In genomic region chr1:177959793-177960515, GRCh38 we compare ENCODE assay signal across 8 cellular contexts. TPM values are rescaled to one million over a fixed set of nuclear protein-coding genes. Genes with fewer than 3 reads are reported as not detected.
DNase-seq lines count a peak whose midpoint lies in the region; ATAC-seq and TF ChIP-seq lines count a peak whose summit lies in the region.

No MANE protein-coding gene starts in this region.

- DNase-seq in GM10266 (ENCODE audit: extremely low spot score): no peak
- peak; percentile 56 to 68 for DNase-seq in NCI-H446 (lab: John Stamatoyannopoulos, UW)
- DNase-seq in dermis blood vessel endothelial cell: peak; percentile 51
- no peak for DNase-seq in neuronal stem cell (ENCODE audit: low spot score)
- DNase-seq in activated naive CD4-positive, alpha-beta T cell (lab: John Stamatoyannopoulos, UW): no peak
- DNase-seq in iPS-NIHi11 (ENCODE audit: low spot score): no peak

- no peak overlapping the region for H2BK15ac ChIP-seq in neuronal stem cell (ENCODE audit: low read length)

- peaks cover 2 to 11% of the 10 kb centered on the region in 2 donors for H3K4me1 ChIP-seq in neuronal stem cell (ENCODE audit: control insufficient read depth in 2 of 2, insufficient read depth in 1 of 2, low read depth in 1 of 2, low read length in 2 of 2)

- H3K36me3 ChIP-seq in neuronal stem cell (replicated peaks in 1 of 2; ENCODE audit: control insufficient read depth in 2 of 2, insufficient read depth in 2 of 2, low read length in 2 of 2): no peaks in the 10 kb centered on the region

- H3K27me3 ChIP-seq in neuronal stem cell (ENCODE audit: control insufficient read depth in 3 of 3, insufficient read depth in 3 of 3, low read depth in 1 of 3, low read length in 3 of 3): no peaks in the 10 kb centered on the region

- H2BK120ac ChIP-seq in neuronal stem cell (ENCODE audit: low read depth, low read length): no peak overlapping the region

- H2AK5ac ChIP-seq in neuronal stem cell (ENCODE audit: low read depth, low read length): no peak overlapping the region

- H3K14ac ChIP-seq in neuronal stem cell (ENCODE audit: low read length): no peak overlapping the region

- peak overlapping the region in 1 of 2 donors; percentile 0 for H3K4me3 ChIP-seq in neuronal stem cell (ENCODE audit: low read length in 2 of 2)

- no peak overlapping the region for H2BK5ac ChIP-seq in neuronal stem cell (ENCODE audit: low read length)

- H3K79me1 ChIP-seq in neuronal stem cell (ENCODE audit: low read depth, low read length): no peaks in the 10 kb centered on the region

- peak overlapping the region; percentile 63 for H2AFZ ChIP-seq in neuronal stem cell (ENCODE audit: low read length)

- ATAC-seq in GM18907 (IDR thresholded peaks at IDR 0.05; ENCODE audit: unreplicated experiment): no peak
- ATAC-seq in GM21381 (IDR thresholded peaks at IDR 0.05; ENCODE audit: unreplicated experiment): no peak

- no peak overlapping the region for H3K23ac ChIP-seq in neuronal stem cell (ENCODE audit: low read depth, low read length, poor library complexity)

- H4K8ac ChIP-seq in neuronal stem cell (ENCODE audit: low read depth, low read length): no peak overlapping the region

- H3K4me2 ChIP-seq in neuronal stem cell (ENCODE audit: insufficient read depth, low read length, poor library complexity, severe bottlenecking): no peak overlapping the region

- H3K9me3 ChIP-seq in neuronal stem cell (replicated peaks in 1 of 2; ENCODE audit: control insufficient read depth in 2 of 2, insufficient read depth in 1 of 2, low read depth in 1 of 2, low read length in 2 of 2): no peaks in the 10 kb centered on the region

- peak; percentile 20 for TF ChIP-seq CTCF in GM10266 (IDR thresholded peaks at IDR 0.05; ENCODE audit: control insufficient read depth, insufficient read depth, low read depth, missing control alignments)

- H3K4ac ChIP-seq in neuronal stem cell (ENCODE audit: low read length): no peak overlapping the region

- WGBS in neuronal stem cell (ENCODE audit: extremely low coverage in 2 of 2, insufficient read length in 2 of 2, insufficient replicate concordance in 1 of 2), 2 donors: no CpG with 5 or more reads among the region's 5 CpGs

- no peak overlapping the region for H3K18ac ChIP-seq in neuronal stem cell (ENCODE audit: low read length)

- no peak overlapping the region for H3K27ac ChIP-seq in neuronal stem cell (replicated peaks; ENCODE audit: low read length)

- no peak overlapping the region for H4K91ac ChIP-seq in neuronal stem cell (ENCODE audit: low read depth, low read length, poor library complexity)

- H3K9ac ChIP-seq in neuronal stem cell (ENCODE audit: low read depth, low read length, poor library complexity): no peak overlapping the region

- H2BK12ac ChIP-seq in neuronal stem cell (ENCODE audit: low read length): no peak overlapping the region

RNA-seq across cellular contexts. Expression of gene SEC16B, which starts 9.9 kb away (rescaled TPM):
- 1.2 and 4.4 TPM in 2 replicates for total RNA-seq in dermis blood vessel endothelial cell
- 0.95 TPM for polyA plus RNA-seq in neuronal stem cell (2013, experiment 1 of 2)
- polyA plus RNA-seq in neuronal stem cell (2013, experiment 2 of 2): 1.1 TPM

Comparison
In these comparisons a context has a peak if more than half of its experiments do, and no peak if none do; other contexts are left out.
1. DNase-seq: peak in NCI-H446 (2 of 2) and dermis blood vessel endothelial cell (single experiment); none in GM10266 (single experiment), neuronal stem cell (single experiment), activated naive CD4-positive, alpha-beta T cell (0 of 4) and iPS-NIHi11 (single experiment).